1 cellular context compared by ENCODE assay signal in genomic region chr12:62259993-62260732, GRCh38.
TF ChIP-seq lines count a peak whose summit lies in the region.

USP15 (plus strand) TSS chr12:62260404; CDS start chr12:62260415, 11 bp downstream.

TF ChIP-seq in K562, 482 proteins besides CTCF, POLR2A, EP300 and RAD21 (continued from another document and continues in another):
- TF ChIP-seq ZBTB43 (CRISPR knock-in tag; IDR thresholded peaks at IDR 0.05) (peak; percentile 85), ZSCAN29 (IDR thresholded peaks at IDR 0.05) (no peak), ELF4 (CRISPR knock-in tag; IDR thresholded peaks at IDR 0.05) (no peak), NFRKB (IDR thresholded peaks at IDR 0.05; ENCODE audit: low read depth) (peak; percentile 78), MYC (IDR thresholded peaks at IDR 0.05; ENCODE audit: low read depth, low read length) (peak; percentile 71), MYC (CRISPR knock-in tag; IDR thresholded peaks at IDR 0.05; ENCODE audit: borderline replicate concordance, low read depth) (no peak; the same call in 1 of the 2 replicates), MEIS2 (IDR thresholded peaks at IDR 0.05; ENCODE audit: partially characterized antibody) (no peak), HBP1 (CRISPR knock-in tag; IDR thresholded peaks at IDR 0.05) (0 out of 2 replicates have a peak, but pooled peaks have one; percentile 19), PRPF4 (IDR thresholded peaks at IDR 0.05; ENCODE audit: insufficient read depth, low read depth, low read length, poor library complexity, severe bottlenecking) (no peak), TRIM28 (IDR thresholded peaks at IDR 0.05) (peak; percentile 53; the same call in 1 of the 2 replicates), SIRT6 (IDR thresholded peaks at IDR 0.05; ENCODE audit: low read depth, low read length) (no peak), AFF1 (IDR thresholded peaks at IDR 0.05; ENCODE audit: low read depth in 1 of 2, partially characterized antibody in 2 of 2) (peak; percentile 71 to 75), HDAC6 (IDR thresholded peaks at IDR 0.05; ENCODE audit: low read depth, low read length) (no peak), ZNF431 (CRISPR knock-in tag; IDR thresholded peaks at IDR 0.05) (0 out of 2 replicates have a peak, but pooled peaks have one; percentile 52), SPI1 (IDR thresholded peaks at IDR 0.05; ENCODE audit: borderline replicate concordance, low read depth, low read length) (no peak), ETV5 (CRISPR knock-in tag; IDR thresholded peaks at IDR 0.05; ENCODE audit: low read depth) (no peak), CC2D1A (IDR thresholded peaks at IDR 0.05) (peak; percentile 97), PTBP1 (IDR thresholded peaks at IDR 0.05; ENCODE audit: low read depth, low read length) (no peak), ESRRA (IDR thresholded peaks at IDR 0.05; ENCODE audit: borderline replicate concordance, low read depth) (peak; percentile 74), ARID2 (IDR thresholded peaks at IDR 0.05) (no peak), NFIC (IDR thresholded peaks at IDR 0.05) (peak; percentile 43), ZNF57 (CRISPR knock-in tag; IDR thresholded peaks at IDR 0.05) (no peak), SP2 (IDR thresholded peaks at IDR 0.05; ENCODE audit: extremely low read depth, low read depth, low read length, poor library complexity, severe bottlenecking) (peak; percentile 46), RFX1 (IDR thresholded peaks at IDR 0.05) (no peak), GABPB1 (CRISPR knock-in tag; IDR thresholded peaks at IDR 0.05) (peak; percentile 84), TSC22D4 (tag; IDR thresholded peaks at IDR 0.05) (no peak), SRF (CRISPR knock-in tag; IDR thresholded peaks at IDR 0.05) (peak in 1 of 2 experiments; percentile 85; a peak in 2 of 4 replicates), SIX5 (IDR thresholded peaks at IDR 0.05; ENCODE audit: borderline replicate concordance in 1 of 2, insufficient read depth in 1 of 2, low read depth in 1 of 2, low read length in 2 of 2) (peak; percentile 45 to 52; a peak in 3 of 4 replicates), ZBTB2 (IDR thresholded peaks at IDR 0.05) (peak; percentile 74), BACH1 (tag; IDR thresholded peaks at IDR 0.05) (0 out of 2 replicates have a peak, but pooled peaks have one; percentile 15), ZBTB11 (CRISPR knock-in tag; IDR thresholded peaks at IDR 0.05) (peak in 1 of 3 experiments; percentile 28; a peak in 1 of 6 replicates), DNMT1 (IDR thresholded peaks at IDR 0.05) (0 out of 2 replicates have a peak, but pooled peaks have one; percentile 56), HNRNPL (IDR thresholded peaks at IDR 0.05; ENCODE audit: low read depth, low read length) (peak; percentile 56; the same call in 1 of the 2 replicates), TAF1 (IDR thresholded peaks at IDR 0.05; ENCODE audit: control insufficient read depth, extremely low read depth, insufficient read depth, low read length, severe bottlenecking) (peak; percentile 89), PHTF2 (CRISPR knock-in tag; IDR thresholded peaks at IDR 0.05) (no peak), SNIP1 (IDR thresholded peaks at IDR 0.05; ENCODE audit: low read depth) (no peak), CREM (IDR thresholded peaks at IDR 0.05; ENCODE audit: low read depth) (peak; percentile 57), NONO (IDR thresholded peaks at IDR 0.05; ENCODE audit: low read depth in 2 of 2, low read length in 1 of 2) (peak in 1 of 2 experiments; percentile 98; a peak in 2 of 4 replicates), TRIM24 (IDR thresholded peaks at IDR 0.05) (peak in 1 of 2 experiments; percentile 40; a peak in 1 of 4 replicates), ZNF280B (CRISPR knock-in tag; IDR thresholded peaks at IDR 0.05) (peak; percentile 48; the same call in 1 of the 2 replicates), ZNF408 (CRISPR knock-in tag; IDR thresholded peaks at IDR 0.05; ENCODE audit: low read depth) (no peak), SMAD1 (IDR thresholded peaks at IDR 0.05; ENCODE audit: low read depth, low read length, partially characterized antibody) (peak; percentile 18), NR2C2 (CRISPR knock-in tag; IDR thresholded peaks at IDR 0.05) (no peak), NR2C2 (tag; IDR thresholded peaks at IDR 0.05) (peak; percentile 36; the same call in 1 of the 2 replicates), ZNF239 (CRISPR knock-in tag; IDR thresholded peaks at IDR 0.05) (0 out of 2 replicates have a peak, but pooled peaks have one; percentile 35)
- TF ChIP-seq, protein P1, sequence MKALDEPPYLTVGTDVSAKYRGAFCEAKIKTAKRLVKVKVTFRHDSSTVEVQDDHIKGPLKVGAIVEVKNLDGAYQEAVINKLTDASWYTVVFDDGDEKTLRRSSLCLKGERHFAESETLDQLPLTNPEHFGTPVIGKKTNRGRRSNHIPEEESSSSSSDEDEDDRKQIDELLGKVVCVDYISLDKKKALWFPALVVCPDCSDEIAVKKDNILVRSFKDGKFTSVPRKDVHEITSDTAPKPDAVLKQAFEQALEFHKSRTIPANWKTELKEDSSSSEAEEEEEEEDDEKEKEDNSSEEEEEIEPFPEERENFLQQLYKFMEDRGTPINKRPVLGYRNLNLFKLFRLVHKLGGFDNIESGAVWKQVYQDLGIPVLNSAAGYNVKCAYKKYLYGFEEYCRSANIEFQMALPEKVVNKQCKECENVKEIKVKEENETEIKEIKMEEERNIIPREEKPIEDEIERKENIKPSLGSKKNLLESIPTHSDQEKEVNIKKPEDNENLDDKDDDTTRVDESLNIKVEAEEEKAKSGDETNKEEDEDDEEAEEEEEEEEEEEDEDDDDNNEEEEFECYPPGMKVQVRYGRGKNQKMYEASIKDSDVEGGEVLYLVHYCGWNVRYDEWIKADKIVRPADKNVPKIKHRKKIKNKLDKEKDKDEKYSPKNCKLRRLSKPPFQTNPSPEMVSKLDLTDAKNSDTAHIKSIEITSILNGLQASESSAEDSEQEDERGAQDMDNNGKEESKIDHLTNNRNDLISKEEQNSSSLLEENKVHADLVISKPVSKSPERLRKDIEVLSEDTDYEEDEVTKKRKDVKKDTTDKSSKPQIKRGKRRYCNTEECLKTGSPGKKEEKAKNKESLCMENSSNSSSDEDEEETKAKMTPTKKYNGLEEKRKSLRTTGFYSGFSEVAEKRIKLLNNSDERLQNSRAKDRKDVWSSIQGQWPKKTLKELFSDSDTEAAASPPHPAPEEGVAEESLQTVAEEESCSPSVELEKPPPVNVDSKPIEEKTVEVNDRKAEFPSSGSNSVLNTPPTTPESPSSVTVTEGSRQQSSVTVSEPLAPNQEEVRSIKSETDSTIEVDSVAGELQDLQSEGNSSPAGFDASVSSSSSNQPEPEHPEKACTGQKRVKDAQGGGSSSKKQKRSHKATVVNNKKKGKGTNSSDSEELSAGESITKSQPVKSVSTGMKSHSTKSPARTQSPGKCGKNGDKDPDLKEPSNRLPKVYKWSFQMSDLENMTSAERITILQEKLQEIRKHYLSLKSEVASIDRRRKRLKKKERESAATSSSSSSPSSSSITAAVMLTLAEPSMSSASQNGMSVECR (CRISPR knock-in tag; IDR thresholded peaks at IDR 0.05) = peak; percentile 10; the same call in 1 of the 2 replicates
- TF ChIP-seq, protein P2, sequence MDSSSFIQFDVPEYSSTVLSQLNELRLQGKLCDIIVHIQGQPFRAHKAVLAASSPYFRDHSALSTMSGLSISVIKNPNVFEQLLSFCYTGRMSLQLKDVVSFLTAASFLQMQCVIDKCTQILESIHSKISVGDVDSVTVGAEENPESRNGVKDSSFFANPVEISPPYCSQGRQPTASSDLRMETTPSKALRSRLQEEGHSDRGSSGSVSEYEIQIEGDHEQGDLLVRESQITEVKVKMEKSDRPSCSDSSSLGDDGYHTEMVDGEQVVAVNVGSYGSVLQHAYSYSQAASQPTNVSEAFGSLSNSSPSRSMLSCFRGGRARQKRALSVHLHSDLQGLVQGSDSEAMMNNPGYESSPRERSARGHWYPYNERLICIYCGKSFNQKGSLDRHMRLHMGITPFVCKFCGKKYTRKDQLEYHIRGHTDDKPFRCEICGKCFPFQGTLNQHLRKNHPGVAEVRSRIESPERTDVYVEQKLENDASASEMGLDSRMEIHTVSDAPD (CRISPR knock-in tag; IDR thresholded peaks at IDR 0.05) = no peak
